ENCODE assay signal across 7 cellular contexts in the genomic region with DNA sequence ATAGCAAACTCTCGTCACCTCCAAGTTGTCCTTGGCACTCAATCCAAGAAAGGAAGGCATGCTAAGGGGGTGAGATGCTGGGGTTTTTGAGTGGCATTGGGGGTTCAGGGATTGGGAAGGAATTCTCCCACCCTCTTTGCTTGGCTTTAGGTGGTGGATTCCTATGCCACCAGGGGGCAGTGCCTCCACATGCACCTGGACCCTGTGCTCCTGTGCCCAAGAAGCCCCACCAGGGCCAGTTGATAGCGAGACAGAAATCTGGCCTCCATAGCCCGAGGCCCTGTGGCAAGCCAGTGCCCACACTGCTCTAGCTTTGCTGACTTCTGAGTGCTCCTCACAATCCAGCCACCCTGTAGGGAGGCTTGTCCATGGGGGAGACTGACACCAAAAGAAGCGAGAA. TPM values are rescaled to one million over a fixed set of nuclear protein-coding genes. Genes with fewer than 3 reads are reported as not detected.
DNase-seq lines count a peak whose midpoint lies in the region; ATAC-seq lines count a peak whose summit lies in the region.

No MANE protein-coding gene starts in this region.

- no peak overlapping the region for H3K9ac ChIP-seq in GM23248

- no peak overlapping the region for H2AFZ ChIP-seq in GM23248

- H3K27me3 ChIP-seq in GM23248 (replicated peaks; ENCODE audit: insufficient read depth) = no peaks in the 10 kb centered on the region

- no peaks in the 10 kb centered on the region for H3F3A ChIP-seq in GM23248 (ENCODE audit: insufficient read depth)

- ATAC-seq in GM18520 (IDR thresholded peaks at IDR 0.05; ENCODE audit: unreplicated experiment) (no peak), GM21737 (IDR thresholded peaks at IDR 0.05; ENCODE audit: unreplicated experiment) (no peak)

- DNase-seq in EH (ENCODE audit: low read depth) (peak; percentile 18), GM23248 (peak; percentile 22), SW480 (ENCODE audit: low spot score) (peak; percentile 17), iris pigment epithelial cell (ENCODE audit: low read depth) (peak; percentile 6), SK-N-DZ (ENCODE audit: low spot score) (no peak)

- no peak overlapping the region for H3K4me3 ChIP-seq in GM23248

- no peaks in the 10 kb centered on the region for H4K20me1 ChIP-seq in GM23248 (ENCODE audit: insufficient read depth)

- in situ Hi-C loops in GM23248 (cut with MboI) = no loop called here

- 48 to 52% methylated on average over 4 of the region's 4 CpGs for WGBS in GM23248 (ENCODE audit: low coverage in 1 of 2, low lambda C conversion rate in 2 of 2, missing lambda C conversion rate in 2 of 2), 2 experiments

- no peaks in the 10 kb centered on the region for H3K79me2 ChIP-seq in GM23248 (ENCODE audit: insufficient read depth)

- H3K9me3 ChIP-seq in GM23248 (ENCODE audit: low read depth) = no peaks in the 10 kb centered on the region

- H3K4me1 ChIP-seq in GM23248 (ENCODE audit: insufficient read depth) = no peaks in the 10 kb centered on the region

- H3K27ac ChIP-seq in GM23248 = no peak overlapping the region

- H3K36me3 ChIP-seq in GM23248 (ENCODE audit: low read depth) = no peaks in the 10 kb centered on the region

- H3K9me2 ChIP-seq in GM23248 (ENCODE audit: insufficient read depth) = no peaks in the 10 kb centered on the region

- H3K4me2 ChIP-seq in GM23248 (ENCODE audit: unreplicated experiment) = no peak overlapping the region

RNA-seq across cellular contexts. Expression of gene FATE1, which starts 2.0 kb away (rescaled TPM):
- not detected in 2 replicates for total RNA-seq in GM23248 (2014; rRNA removed; shearing (Covaris generic))
- not detected in 2 replicates for polyA plus RNA-seq in GM23248 (2016; fragmentation: Nextera tagmentation; extraction: Ambion mirVana)
- not detected in 2 replicates for polyA plus RNA-seq in SK-N-DZ (2014; cell fraction: cytosol; rRNA removed)
- polyA plus RNA-seq in SK-N-DZ (2014; cell fraction: nucleus; rRNA removed) = not detected in 2 replicates

RNA-seq across cellular contexts. Expression of gene PRRG3, which starts 18.6 kb away (rescaled TPM):
- not detected in 2 replicates for total RNA-seq in GM23248 (2014; rRNA removed; shearing (Covaris generic))
- polyA plus RNA-seq in GM23248 (2016; fragmentation: Nextera tagmentation; extraction: Ambion mirVana) = 0.14 and 0.21 TPM in 2 replicates
- polyA plus RNA-seq in SK-N-DZ (2014; cell fraction: cytosol; rRNA removed) = not detected in 2 replicates
- polyA plus RNA-seq in SK-N-DZ (2014; cell fraction: nucleus; rRNA removed) = not detected in 2 replicates

RNA-seq across cellular contexts. Expression of gene CNGA2, which starts 20.7 kb away (rescaled TPM):
- total RNA-seq in GM23248 (2014; rRNA removed; shearing (Covaris generic)) = not detected in 2 replicates
- not detected in 2 replicates for polyA plus RNA-seq in GM23248 (2016; fragmentation: Nextera tagmentation; extraction: Ambion mirVana)
- polyA plus RNA-seq in SK-N-DZ (2014; cell fraction: cytosol; rRNA removed) = not detected in 2 replicates
- not detected in 2 replicates for polyA plus RNA-seq in SK-N-DZ (2014; cell fraction: nucleus; rRNA removed)
